Comparison of ENCODE assay signal across 20 cellular contexts in the genomic region with DNA sequence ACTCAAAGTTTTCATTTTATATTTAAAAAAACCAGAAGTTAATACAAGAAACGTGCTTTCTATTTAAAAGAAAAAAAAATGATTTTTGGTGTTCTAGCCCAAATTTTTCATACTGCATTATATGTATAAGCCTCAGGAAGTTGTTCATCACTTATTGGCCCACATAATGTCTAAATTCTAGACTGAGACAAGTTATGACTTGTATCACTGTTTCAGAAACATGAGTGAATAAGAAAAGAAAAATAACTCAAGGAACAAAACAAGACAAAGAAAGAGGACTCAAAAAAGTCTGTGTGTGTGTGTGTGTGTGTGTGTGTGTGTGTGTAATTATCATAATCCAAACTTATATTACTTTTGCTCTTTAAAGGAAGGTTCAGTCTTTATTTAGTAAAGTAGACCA.
DNase-seq lines count a peak whose midpoint lies in the region; TF ChIP-seq lines count a peak whose summit lies in the region.
"Had no signal": no experiment of that assay in that cellular context is flagged by ENCODE, and none has a peak within 500 bp of the region (broad histone marks: within the 10 kb centered on the region; RNA-seq: fewer than 3 reads in every experiment).

No MANE protein-coding gene starts in this region.

- no peak overlapping the region for H3K27ac ChIP-seq in breast epithelium
- no peak overlapping the region for H3K27ac ChIP-seq in mammary epithelial cell (ENCODE audit: insufficient read depth, low read depth, low read length)
- H3K27ac ChIP-seq in SK-N-SH (ENCODE audit: low read depth in 2 of 2, low read length in 1 of 2) = no peak overlapping the region
- H3K27ac ChIP-seq: 22Rv1; A549; BLaER1 treated with 17β-estradiol and CSF1 and Interleukin-3, amounts not matched to agents 10 nM and 100 nM; C4-2B had no signal

- H2AFZ ChIP-seq in mammary epithelial cell (ENCODE audit: low read depth, low read length) = no peak overlapping the region
- no peak overlapping the region for H2AFZ ChIP-seq in SK-N-SH (ENCODE audit: low read depth)

- CTCF ChIA-PET in MCF 10A (lab: Yijun Ruan, JAX) (interaction anchor here (0.6 to 3.4 kb wide), 4 partner anchors 12 to 553 kb away, joined by 3 to 17 read pairs (median 3); no protein-coding TSS in a partner anchor), mammary epithelial cell (lab: Charles Lee; ENCODE audit: low non-redundant PET) (interaction anchor here (0.6 kb wide), 1 partner anchor 1025 kb away, joined by 3 read pairs; no protein-coding TSS in a partner anchor), SK-N-SH (lab: Yijun Ruan, JAX) (interaction anchor here (1.2 kb wide), 1 partner anchor 15 kb away, joined by 3 read pairs; no protein-coding TSS in a partner anchor)

- TF ChIP-seq EP300 in SK-N-SH (IDR thresholded peaks at IDR 0.05; ENCODE audit: borderline replicate concordance in 1 of 2, low read depth in 1 of 2, low read length in 1 of 2) = no peak

- H3K4me3 Mint-ChIP-seq in MCF 10A (ENCODE audit: unreplicated experiment) (no peak overlapping the region), nephron (no peak overlapping the region)
- H3K4me3 Mint-ChIP-seq: B cell; CD4-positive, alpha-beta T cell; CD8-positive, alpha-beta T cell had no signal

- H3K4me1 ChIP-seq in breast epithelium = no peaks in the 10 kb centered on the region
- no peaks in the 10 kb centered on the region for H3K4me1 ChIP-seq in mammary epithelial cell (ENCODE audit: insufficient read depth, low read length)
- H3K4me1 ChIP-seq in SK-N-SH (ENCODE audit: control insufficient read depth in 1 of 2, insufficient read depth in 2 of 2, low read depth in 1 of 2, low read length in 1 of 2) = no peaks in the 10 kb centered on the region
- H3K4me1 ChIP-seq: A549; BLaER1 treated with 17β-estradiol and CSF1 and Interleukin-3, amounts not matched to agents 10 nM and 100 nM; Caco-2 had no signal

- H3K27me3 Mint-ChIP-seq in MCF 10A (ENCODE audit: insufficient read depth, unreplicated experiment) (no peaks in the 10 kb centered on the region), nephron (ENCODE audit: low read depth) (peaks cover 2% of the 10 kb centered on the region)
- H3K27me3 Mint-ChIP-seq: B cell; CD4-positive, alpha-beta T cell had no signal

- H3K79me2 ChIP-seq in mammary epithelial cell (ENCODE audit: insufficient read depth, low read length) (no peaks in the 10 kb centered on the region), SK-N-SH (ENCODE audit: insufficient read depth) (no peaks in the 10 kb centered on the region)

- H3K36me3 Mint-ChIP-seq in MCF 10A (ENCODE audit: insufficient read depth, unreplicated experiment) (no peaks in the 10 kb centered on the region), nephron (ENCODE audit: low read depth) (no peaks in the 10 kb centered on the region)
- H3K36me3 Mint-ChIP-seq: CD8-positive, alpha-beta T cell had no signal

- no peaks in the 10 kb centered on the region for H3F3A ChIP-seq in SK-N-SH (replicated peaks; ENCODE audit: insufficient read depth)

- H3K36me3 ChIP-seq in breast epithelium (no peaks in the 10 kb centered on the region), mammary epithelial cell (ENCODE audit: insufficient read depth, low read length) (no peaks in the 10 kb centered on the region), SK-N-SH (replicated peaks in 1 of 2; ENCODE audit: control insufficient read depth in 1 of 2, insufficient read depth in 2 of 2, low read length in 1 of 2) (no peaks in the 10 kb centered on the region)
- H3K36me3 ChIP-seq: BLaER1 treated with 17β-estradiol and CSF1 and Interleukin-3, amounts not matched to agents 10 nM and 100 nM had no signal

- H3K9me3 ChIP-seq in breast epithelium = no peaks in the 10 kb centered on the region
- H3K9me3 ChIP-seq in mammary epithelial cell (replicated peaks; ENCODE audit: insufficient read depth, low read length) = no peaks in the 10 kb centered on the region
- H3K9me3 ChIP-seq in SK-N-SH = no peaks in the 10 kb centered on the region
- H3K9me3 ChIP-seq: A549; BLaER1 treated with 17β-estradiol and CSF1 and Interleukin-3, amounts not matched to agents 10 nM and 100 nM; Caco-2 had no signal

- H3K9ac ChIP-seq in mammary epithelial cell (ENCODE audit: insufficient read depth, low read length) (no peak overlapping the region), SK-N-SH (no peak overlapping the region)
- H3K9ac ChIP-seq: BLaER1 treated with 17β-estradiol and CSF1 and Interleukin-3, amounts not matched to agents 10 nM and 100 nM had no signal

- intact Hi-C loops in MCF 10A (cut with micrococcal nuclease) (loop anchor here (10.0 kb wide), 2 partner anchors 272 to 552 kb away; no protein-coding TSS in a partner anchor), breast epithelium (cut with DNase I; ENCODE audit: low total_unique reads) (no loop called here), mammary epithelial cell (cut with micrococcal nuclease) (no loop called here)

- no peak for TF ChIP-seq CTCF in MCF 10A (IDR thresholded peaks at IDR 0.05; ENCODE audit: unreplicated experiment)
- TF ChIP-seq CTCF in breast epithelium (IDR thresholded peaks at IDR 0.05) = no peak
- TF ChIP-seq CTCF in mammary epithelial cell (conservative IDR thresholded peaks at IDR 0.05 in 1 of 2, IDR thresholded peaks at IDR 0.05 in 1 of 2; ENCODE audit: extremely low read depth in 1 of 2, insufficient read depth in 1 of 2, low read depth in 1 of 2, low read length in 2 of 2) = no peak
- TF ChIP-seq CTCF in epithelial cell of esophagus (IDR thresholded peaks at IDR 0.05; ENCODE audit: insufficient read depth, low read depth, low read length, missing control alignments) = no peak
- no peak for TF ChIP-seq CTCF in nephron (IDR thresholded peaks at IDR 0.05; ENCODE audit: unreplicated experiment in 3 of 3)
- TF ChIP-seq CTCF in SK-N-SH (IDR thresholded peaks at IDR 0.05) = no peak

- dilution Hi-C loops in mammary epithelial cell (cut with HindIII; ENCODE audit: low sequenced_read_pairs) = no loop called here

- no peaks in the 10 kb centered on the region for H3K9me2 ChIP-seq in SK-N-SH

- H3K4me3 ChIP-seq in breast epithelium (no peak overlapping the region), mammary epithelial cell (replicated peaks in 1 of 3; ENCODE audit: insufficient read depth in 1 of 3, low read depth in 2 of 3, low read length in 3 of 3) (no peak overlapping the region), epithelial cell of esophagus (ENCODE audit: low read length) (no peak overlapping the region), SK-N-SH (ENCODE audit: low read depth in 2 of 2, low read length in 1 of 2) (no peak overlapping the region)
- H3K4me3 ChIP-seq: A549; BLaER1 treated with 17β-estradiol and CSF1 and Interleukin-3, amounts not matched to agents 10 nM and 100 nM had no signal

- DNase-seq in MCF 10A (ENCODE audit: unreplicated experiment) (peak; percentile 11), breast epithelium (ENCODE audit: low spot score in 2 of 2) (no peak), mammary epithelial cell (peak; percentile 47), epithelial cell of esophagus (ENCODE audit: low read depth) (peak; percentile 56), NCI-H510A (lab: John Stamatoyannopoulos, UW) (no peak), SK-N-SH (no peak), inferior parietal cortex (ENCODE audit: extremely low spot score) (no peak)
- DNase-seq: AML-193; Caco-2; Calu3; CD4-positive, alpha-beta T cell; CD8-positive, alpha-beta T cell; DMS79 treated with DMSO at 0.1 percent for 48 hours; GF-D8 had no signal

- in situ Hi-C loops in mammary epithelial cell (cut with MboI; ENCODE audit: low sequenced_read_pairs in 2 of 2) = no loop called here

- peaks cover 6% of the 10 kb centered on the region for H3K4me1 Mint-ChIP-seq in MCF 10A (ENCODE audit: insufficient read depth, unreplicated experiment)
- peaks cover 18% of the 10 kb centered on the region for H3K4me1 Mint-ChIP-seq in nephron
- H3K4me1 Mint-ChIP-seq: B cell had no signal

- H3K27me3 ChIP-seq in breast epithelium (no peaks in the 10 kb centered on the region), mammary epithelial cell (ENCODE audit: insufficient read depth, low read length) (no peaks in the 10 kb centered on the region), SK-N-SH (ENCODE audit: insufficient read depth) (no peaks in the 10 kb centered on the region)
- H3K27me3 ChIP-seq: BLaER1 treated with 17β-estradiol and CSF1 and Interleukin-3, amounts not matched to agents 10 nM and 100 nM had no signal

- 85% methylated on average over 1 of the region's 1 CpG for WGBS in mammary epithelial cell (ENCODE audit: low coverage, missing lambda C conversion rate)
- WGBS in SK-N-SH (ENCODE audit: low lambda C conversion rate) = 2% methylated on average over 1 of the region's 1 CpG

- TF ChIP-seq POLR2A in breast epithelium (IDR thresholded peaks at IDR 0.05) = no peak

- H3K4me2 ChIP-seq in mammary epithelial cell (ENCODE audit: insufficient read depth, low read depth, low read length) (no peak overlapping the region), SK-N-SH (no peak overlapping the region)
- H3K4me2 ChIP-seq: A549; BLaER1 treated with 17β-estradiol and CSF1 and Interleukin-3, amounts not matched to agents 10 nM and 100 nM had no signal

- POLR2A ChIA-PET in MCF 10A (lab: Yijun Ruan, JAX) (no interaction called here), SK-N-SH (lab: Yijun Ruan, JAX) (no interaction called here)

- no peak for TF ChIP-seq RAD21 in SK-N-SH (IDR thresholded peaks at IDR 0.05; ENCODE audit: low read length)

- H3K27ac Mint-ChIP-seq in MCF 10A (ENCODE audit: low read depth, unreplicated experiment) (peak overlapping the region; percentile 61), nephron (peak overlapping the region; percentile 18 to 88 (median 86))
- H3K27ac Mint-ChIP-seq: B cell; CD4-positive, alpha-beta T cell; CD8-positive, alpha-beta T cell had no signal

- H3K9me3 Mint-ChIP-seq in MCF 10A (ENCODE audit: unreplicated experiment) (no peaks in the 10 kb centered on the region), nephron (no peaks in the 10 kb centered on the region)
- H3K9me3 Mint-ChIP-seq: CD8-positive, alpha-beta T cell had no signal

- no peaks in the 10 kb centered on the region for H4K20me1 ChIP-seq in mammary epithelial cell (ENCODE audit: insufficient read depth, low read length)
- H4K20me1 ChIP-seq in SK-N-SH (ENCODE audit: insufficient read depth) = no peaks in the 10 kb centered on the region
- H4K20me1 ChIP-seq: BLaER1 treated with 17β-estradiol and CSF1 and Interleukin-3, amounts not matched to agents 10 nM and 100 nM had no signal

- BruUV-seq in MCF 10A (replicated peaks; lab: Mats Ljungman, UMichigan) = no TSS peak
- BruUV-seq in mammary epithelial cell (replicated peaks; lab: Mats Ljungman, UMichigan) = no TSS peak

TF ChIP-seq in SK-N-SH, 30 proteins besides CTCF, POLR2A, EP300 and RAD21:
- no peak for TF ChIP-seq NRF1 (IDR thresholded peaks at IDR 0.05; ENCODE audit: low read depth, low read length)

Comparison
In these comparisons a context has a peak if more than half of its experiments do, and no peak if none do; other contexts are left out.
1. DNase-seq: peak in MCF 10A (single experiment), mammary epithelial cell (single experiment) and epithelial cell of esophagus (single experiment); none in breast epithelium (0 of 2), NCI-H510A (single experiment), SK-N-SH (single experiment) and inferior parietal cortex (single experiment).